Comparison of ENCODE assay signal across 10 cellular contexts in genomic region chr10:103145860-103146466, GRCh38. TPM values are rescaled to one million over a fixed set of nuclear protein-coding genes. Genes with fewer than 3 reads are reported as not detected.
DNase-seq lines count a peak whose midpoint lies in the region; TF ChIP-seq lines count a peak whose summit lies in the region.
"Had no signal": no experiment of that assay in that cellular context is flagged by ENCODE, and none has a peak within 500 bp of the region (broad histone marks: within the 10 kb centered on the region; RNA-seq: fewer than 3 reads in every experiment).

No MANE protein-coding gene starts in this region.

- peak overlapping the region; percentile 22 for H3K4me2 ChIP-seq in hepatocyte

- H2AFZ ChIP-seq in hepatocyte = no peak overlapping the region
- H2AFZ ChIP-seq: GM23338 had no signal

- H3K36me3 ChIP-seq in hepatocyte (replicated peaks; ENCODE audit: insufficient read depth, low read depth) = no peaks in the 10 kb centered on the region
- no peaks in the 10 kb centered on the region for H3K36me3 ChIP-seq in testis (ENCODE audit: low read depth, missing control alignments)

- DNase-seq in NCI-H748 (lab: John Stamatoyannopoulos, UW; ENCODE audit: unreplicated experiment) (peak; percentile 1), NCI-H748 treated with DMSO at 0.1 percent for 48 hours (lab: John Stamatoyannopoulos, UW) (no peak), amniotic epithelial cell (ENCODE audit: low read depth) (peak; percentile 91), hepatocyte (ENCODE audit: low spot score) (peak; percentile 77), testis (peak; percentile 67), SW 1271 (lab: John Stamatoyannopoulos, UW) (no peak), NCI-H2081 treated with DMSO at 0.1 percent for 48 hours (lab: John Stamatoyannopoulos, UW) (no peak)
- DNase-seq in activated effector memory CD4-positive, alpha-beta T cell treated with anti-CD3 and anti-CD28 coated beads, Interleukin-2, amount 50 U/mL, for 16 hours = no peak

- H4K20me1 ChIP-seq in hepatocyte (ENCODE audit: insufficient read depth, poor library complexity, severe bottlenecking) = no peaks in the 10 kb centered on the region

- H3K27me3 ChIP-seq in hepatocyte (no peaks in the 10 kb centered on the region), testis (no peaks in the 10 kb centered on the region)

- no peak for TF ChIP-seq POLR2A in testis (IDR thresholded peaks at IDR 0.05)

- TF ChIP-seq CTCF in hepatocyte (IDR thresholded peaks at IDR 0.05; ENCODE audit: poor library complexity) (no peak), testis (IDR thresholded peaks at IDR 0.05) (no peak)

- intact Hi-C loops in testis (cut with DNase I; ENCODE audit: low total_unique reads) = no loop called here

- peaks cover 48% of the 10 kb centered on the region for H3K79me2 ChIP-seq in hepatocyte

- H3K4me1 ChIP-seq in hepatocyte (ENCODE audit: insufficient read depth) (peaks cover 16% of the 10 kb centered on the region), testis (peaks cover 5% of the 10 kb centered on the region)

- no peaks in the 10 kb centered on the region for H3K9me2 ChIP-seq in hepatocyte (replicated peaks; ENCODE audit: insufficient read depth)

- H3K4me3 ChIP-seq in hepatocyte (no peak overlapping the region), testis (no peak overlapping the region)
- H3K4me3 ChIP-seq: GM23338 had no signal

- H3K27ac ChIP-seq in hepatocyte = peak overlapping the region; percentile 17
- no peak overlapping the region for H3K27ac ChIP-seq in testis
- H3K27ac ChIP-seq: C4-2B had no signal

- H3K9me3 ChIP-seq in hepatocyte (ENCODE audit: low read depth) (no peaks in the 10 kb centered on the region), testis (no peaks in the 10 kb centered on the region)

- 57% methylated on average over 3 of the region's 3 CpGs for WGBS in hepatocyte (ENCODE audit: low lambda C conversion rate, missing lambda C conversion rate)
- WGBS in testis, 2 donors = 72 to 78% methylated on average over 3 of the region's 3 CpGs

RNA-seq across cellular contexts. Expression of gene NT5C2, which starts 47.1 kb away (rescaled TPM):
- total RNA-seq in hepatocyte = 50.7 and 58.7 TPM in 2 replicates
- polyA plus RNA-seq in hepatocyte = 49.2 and 52.0 TPM in 2 replicates
- total RNA-seq in testis = 100 to 1,000 TPM; 105 to 114 TPM
- polyA plus RNA-seq in testis (ENCODE audit: insufficient read depth, low read depth, low replicate concordance) = 125 TPM

Comparison
In these comparisons a context has a peak if more than half of its experiments do, and no peak if none do; other contexts are left out.
1. DNase-seq: peak in NCI-H748 (single experiment), amniotic epithelial cell (single experiment), hepatocyte (single experiment) and testis (single experiment); none in NCI-H748 treated with DMSO at 0.1 percent for 48 hours (single experiment), activated effector memory CD4-positive, alpha-beta T cell treated with anti-CD3 and anti-CD28 coated beads, Interleukin-2, amount 50 U/mL, for 16 hours (single experiment), SW 1271 (0 of 2) and NCI-H2081 treated with DMSO at 0.1 percent for 48 hours (single experiment).